10 cellular contexts compared by ENCODE assay signal in the genomic region with DNA sequence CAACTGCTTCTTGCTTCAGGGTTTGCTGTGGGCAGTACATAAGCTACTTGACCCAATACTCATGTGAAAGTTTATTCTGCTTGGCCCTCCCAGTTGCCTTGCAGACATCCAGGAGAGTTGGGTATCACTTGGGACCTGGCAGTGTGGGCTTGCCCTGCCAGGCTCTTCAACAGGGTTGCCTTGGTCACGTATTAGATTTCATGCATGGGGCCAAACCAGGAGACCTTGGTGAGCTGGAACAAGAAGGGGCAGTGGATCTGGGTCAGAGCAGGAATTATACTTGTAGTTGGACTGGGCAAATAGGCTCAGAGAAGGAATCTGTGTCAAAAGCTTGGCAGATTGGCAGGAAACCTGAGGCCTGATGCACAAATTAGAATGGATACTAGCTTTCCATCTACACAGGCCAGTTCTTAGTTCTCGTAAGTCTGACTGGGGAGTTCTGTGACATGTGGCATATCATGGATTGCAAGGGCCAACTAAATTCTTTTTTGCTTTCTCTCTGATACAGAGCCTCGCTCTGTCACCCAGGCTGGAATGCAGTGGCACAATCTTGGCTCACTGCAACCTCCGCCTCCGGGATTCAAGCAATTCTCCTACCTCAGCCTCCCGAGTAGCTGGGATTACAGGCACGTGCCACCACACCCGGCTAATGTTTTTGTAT.
"Had no signal": no experiment of that assay in that cellular context is flagged by ENCODE, and none has a peak within 500 bp of the region (broad histone marks: within the 10 kb centered on the region; RNA-seq: fewer than 3 reads in every experiment).

No MANE protein-coding gene starts in this region.

- ATAC-seq: GM23338, HCT116, HepG2 had no signal

- H3K4me1 Mint-ChIP-seq: GM23338, IgD-negative memory B cell had no signal

- FAIRE-seq: HepG2 had no signal

- H3K36me3 Mint-ChIP-seq: IgD-negative memory B cell had no signal

- H3K9me3 Mint-ChIP-seq: HFFc6 had no signal

- H3K4me3 Mint-ChIP-seq: GM23338, HFFc6, IgD-negative memory B cell had no signal

- H3K9me3 ChIP-seq: HAP-1 had no signal

- H3K4me1 ChIP-seq: HAP-1 had no signal

- DNase-seq: H7, HFFc6, KBM-7 had no signal

- H2AFZ ChIP-seq: GM23338 had no signal

- H3K27ac Mint-ChIP-seq: GM23338, HFFc6 had no signal

- H3K4me3 ChIP-seq: GM23338, HAP-1 had no signal

- H3K36me3 ChIP-seq: HAP-1 had no signal

- H3K4me2 ChIP-seq: GM23338, KMS-11 had no signal

- H3K27ac ChIP-seq: HL-60, KMS-11 had no signal

- H3K9ac ChIP-seq: KMS-11 had no signal
